ENCODE assay signal across 14 cellular contexts in genomic region chr16:74991593-74992403, GRCh38. TPM values are rescaled to one million over a fixed set of nuclear protein-coding genes. Genes with fewer than 3 reads are reported as not detected.
A peak's percentile ranks its signal among the peaks of the same experiment; 100 is the strongest.
DNase-seq lines count a peak whose midpoint lies in the region; ATAC-seq and TF ChIP-seq lines count a peak whose summit lies in the region.
"Had no signal": no experiment of that assay in that cellular context is flagged by ENCODE, and none has a peak within 500 bp of the region (broad histone marks: within the 10 kb centered on the region; RNA-seq: fewer than 3 reads in every experiment).

No MANE protein-coding gene starts in this region.

- H3K4me3 ChIP-seq in muscle layer of duodenum (ENCODE audit: low read depth in 1 of 2, low read length in 2 of 2) (peak overlapping the region in 1 of 2 donors; percentile 8), transverse colon (peak overlapping the region in 1 of 4 donors; percentile 0)

- intact Hi-C loops in Right ventricle myocardium superior (cut with DNase I): no loop called here
- intact Hi-C loops in transverse colon (cut with DNase I; ENCODE audit: low total_unique reads): no loop called here

- H3K27me3 ChIP-seq in muscle layer of duodenum (ENCODE audit: low read depth, low read length) (no peaks in the 10 kb centered on the region), transverse colon (no peaks in the 10 kb centered on the region)

- TF ChIP-seq CTCF in transverse colon (IDR thresholded peaks at IDR 0.05): no peak

- ATAC-seq in Right ventricle myocardium superior (ENCODE audit: poor library complexity) (peak; percentile 72), GM18858 (IDR thresholded peaks at IDR 0.05; ENCODE audit: unreplicated experiment) (no peak)
- ATAC-seq: activated CD4-positive, CD25-positive, alpha-beta regulatory T cell treated with anti-CD3 and anti-CD28 coated beads, Interleukin-2, amount 50 U/mL, for 24 hours had no signal

- WGBS in transverse colon (ENCODE audit: low coverage in 1 of 2), 2 donors: 34 to 44% methylated on average over 7 to 13 of the region's 13 CpGs

- no peaks in the 10 kb centered on the region for H3K36me3 ChIP-seq in muscle layer of duodenum (ENCODE audit: control insufficient read depth in 1 of 2, insufficient read depth in 2 of 2, low read length in 2 of 2)
- no peaks in the 10 kb centered on the region for H3K36me3 ChIP-seq in transverse colon

- no peak for TF ChIP-seq EP300 in transverse colon (IDR thresholded peaks at IDR 0.05; ENCODE audit: low read depth)

- TF ChIP-seq POLR2A in transverse colon (IDR thresholded peaks at IDR 0.05): no peak

- in situ Hi-C loops in transverse colon (cut with MboI; ENCODE audit: low pct_ligation_motif_present in 1 of 4, low pct_unique_long_range_greater_than_20kb in 1 of 4, low sequenced_read_pairs in 3 of 4): loop anchor here in 2 of 4 donors (10.0 to 25.0 kb wide), 2 partner anchors 113 to 396 kb away; no protein-coding TSS in a partner anchor

- H3K9me3 ChIP-seq in muscle layer of duodenum (ENCODE audit: control insufficient read depth in 1 of 2, low read length in 2 of 2) (no peaks in the 10 kb centered on the region), transverse colon (no peaks in the 10 kb centered on the region)

- H3K4me1 ChIP-seq in muscle layer of duodenum (ENCODE audit: control insufficient read depth in 1 of 2, insufficient read depth in 2 of 2, low read length in 2 of 2) (peaks cover 0 to 6% of the 10 kb centered on the region in 2 donors), transverse colon (peaks cover 0 to 14% (median 11%) of the 10 kb centered on the region in 4 donors)

- peak; percentile 18 for DNase-seq in UCSD-AML1 (lab: John Stamatoyannopoulos, UW; ENCODE audit: unreplicated experiment)
- no peak for DNase-seq in Right ventricle myocardium superior
- DNase-seq in transverse colon: no peak
- DNase-seq in NCI-H187 (lab: John Stamatoyannopoulos, UW): no peak
- DNase-seq in cerebellar cortex (ENCODE audit: low spot score): no peak
- DNase-seq: cerebellar nuclear complex; NCI-H1105; NCI-H446; SIG-M5; stimulated activated CD4-positive, alpha-beta T cell treated with anti-CD3 and anti-CD28 coated beads, Interleukin-2, amount 100 ng/mL, for 24 hours; stimulated activated naive CD4-positive, alpha-beta T cell treated with Interleukin-2 at 50 U/mL for 16 hours had no signal

- peak overlapping the region; percentile 89 for H3K27ac ChIP-seq in muscle layer of duodenum (ENCODE audit: low read length)
- H3K27ac ChIP-seq in transverse colon: peak overlapping the region; percentile 42 to 74 (median 58)

RNA-seq across cellular contexts. Expression of gene WDR59, which starts 6.9 kb away (rescaled TPM):
- total RNA-seq in Right ventricle myocardium superior: 55.1 TPM
- 100 to 1,000 TPM in 1 of 4 donors, 10 to 100 TPM in 3; 29.1 to 112 (median 42.6) TPM for total RNA-seq in transverse colon

RNA-seq across cellular contexts. Expression of gene ZNRF1, which starts 7.0 kb away (rescaled TPM):
- 22.0 TPM for total RNA-seq in Right ventricle myocardium superior
- total RNA-seq in transverse colon: 10 to 100 TPM; 28.5 to 58.4 (median 40.4) TPM
